19 cellular contexts compared by ENCODE assay signal in genomic region chr1:71223949-71224348, GRCh38.
"Had no signal": no experiment of that assay in that cellular context is flagged by ENCODE, and none has a peak within 500 bp of the region (broad histone marks: within the 10 kb centered on the region; RNA-seq: fewer than 3 reads in every experiment).

No MANE protein-coding gene starts in this region.

- DNase-seq: activated T-cell treated with anti-CD3 and anti-CD28 coated beads, Interleukin-2, amount 50 U/mL, for 24 hours; central memory CD4-positive, alpha-beta T cell; effector memory CD8-positive, alpha-beta T cell; hypothalamus; islet precursor cell; left cardiac atrium; naive B cell; sigmoid colon; spleen; stimulated activated CD4-positive, alpha-beta T cell treated with anti-CD3 and anti-CD28 coated beads, Interleukin-4, amount 100 ng/mL, for 1 hour; stimulated activated naive CD4-positive, alpha-beta T cell; T-helper 1 cell; tibial artery had no signal

- H3K4me1 ChIP-seq: sigmoid colon, spleen, tibial artery had no signal

- H3K4me3 ChIP-seq: lung, sigmoid colon, spleen, tibial artery had no signal

- H3K36me3 ChIP-seq: sigmoid colon, spleen, tibial artery had no signal

- FAIRE-seq: astrocyte, colon, endothelial cell of umbilical vein, frontal cortex, TTC549 had no signal

- H3K27ac ChIP-seq: sigmoid colon, spleen, tibial artery had no signal

- H3K9me3 ChIP-seq: sigmoid colon, tibial artery had no signal

- H3K27me3 ChIP-seq: sigmoid colon, spleen, tibial artery had no signal
